In genomic region chr1:82778612-82779011, GRCh38 we compare ENCODE assay signal across 1 cellular context.
TF ChIP-seq lines count a peak whose summit lies in the region.

No MANE protein-coding gene starts in this region.

TF ChIP-seq in SK-N-SH, 30 proteins besides CTCF, POLR2A, EP300 and RAD21 (continued from another document):
- TF ChIP-seq IRF3 (IDR thresholded peaks at IDR 0.05; ENCODE audit: low read depth, low read length) = no peak
TF ChIP-seq in SK-N-SH: peak in this region for 0.
